Comparison of ENCODE assay signal across 12 cellular contexts in genomic region chr10:127398140-127398966, GRCh38.
DNase-seq lines count a peak whose midpoint lies in the region; ATAC-seq lines count a peak whose summit lies in the region.
"Had no signal": no experiment of that assay in that cellular context is flagged by ENCODE, and none has a peak within 500 bp of the region (broad histone marks: within the 10 kb centered on the region; RNA-seq: fewer than 3 reads in every experiment).

No MANE protein-coding gene starts in this region.

- H3K9me3 Mint-ChIP-seq in T-cell = peaks cover 0 to 6% (median 0%) of the 10 kb centered on the region in 3 donors
- H3K9me3 Mint-ChIP-seq in immature natural killer cell = peaks cover 0 to 2% (median 0%) of the 10 kb centered on the region in 6 donors

- H3K36me3 Mint-ChIP-seq in T-cell = no peaks in the 10 kb centered on the region
- H3K36me3 Mint-ChIP-seq in immature natural killer cell = peaks cover 0 to 6% (median 0%) of the 10 kb centered on the region in 3 donors

- H3K27ac Mint-ChIP-seq in T-cell (no peak overlapping the region), immature natural killer cell (no peak overlapping the region)

- peaks cover 2 to 6% of the 10 kb centered on the region in 2 donors for H3K27me3 Mint-ChIP-seq in T-cell
- peaks cover 2 to 6% (median 3%) of the 10 kb centered on the region in 3 donors for H3K27me3 Mint-ChIP-seq in immature natural killer cell (ENCODE audit: low read depth in 3 of 3)

- H3K4me1 Mint-ChIP-seq in T-cell (no peaks in the 10 kb centered on the region), immature natural killer cell (no peaks in the 10 kb centered on the region)

- POLR2A ChIA-PET in T-cell (lab: Charles Lee) = no interaction called here

- CTCF ChIA-PET in T-cell (lab: Charles Lee) = no interaction called here

- DNase-seq in NCI-H146 (lab: John Stamatoyannopoulos, UW) = peak; percentile 7
- no peak for DNase-seq in NCI-H146 treated with DMSO at 0.1 percent for 48 hours (lab: John Stamatoyannopoulos, UW; ENCODE audit: unreplicated experiment)
- peak; percentile 70 for DNase-seq in astrocyte of the hippocampus (ENCODE audit: low read depth, low spot score)
- DNase-seq in iPS-NIHi7 (ENCODE audit: extremely low spot score) = peak; percentile 29
- DNase-seq in stromal cell of bone marrow (ENCODE audit: low read depth) = peak; percentile 21
- no peak for DNase-seq in DMS79 (lab: John Stamatoyannopoulos, UW)
- no peak for DNase-seq in T-cell
- DNase-seq in immature natural killer cell = no peak
- DNase-seq: NCI-H1048, NCI-H524 treated with DMSO at 0.1 percent for 48 hours, SHP77 treated with DMSO at 0.1 percent for 48 hours had no signal

- ATAC-seq in T-cell (replicated peaks in 1 of 4) = no peak
- ATAC-seq: sciatic nerve had no signal

- no peak overlapping the region for H3K4me3 Mint-ChIP-seq in T-cell
- H3K4me3 Mint-ChIP-seq in immature natural killer cell = no peak overlapping the region

Comparison
In these comparisons a context has a peak if more than half of its experiments do, and no peak if none do; other contexts are left out.
1. DNase-seq: peak in NCI-H146 (single experiment), astrocyte of the hippocampus (single experiment), iPS-NIHi7 (single experiment) and stromal cell of bone marrow (single experiment); none in NCI-H146 treated with DMSO at 0.1 percent for 48 hours (single experiment), DMS79 (single experiment), T-cell (0 of 34) and immature natural killer cell (0 of 3).